Comparison of ENCODE assay signal across 1 cellular context in the genomic region with DNA sequence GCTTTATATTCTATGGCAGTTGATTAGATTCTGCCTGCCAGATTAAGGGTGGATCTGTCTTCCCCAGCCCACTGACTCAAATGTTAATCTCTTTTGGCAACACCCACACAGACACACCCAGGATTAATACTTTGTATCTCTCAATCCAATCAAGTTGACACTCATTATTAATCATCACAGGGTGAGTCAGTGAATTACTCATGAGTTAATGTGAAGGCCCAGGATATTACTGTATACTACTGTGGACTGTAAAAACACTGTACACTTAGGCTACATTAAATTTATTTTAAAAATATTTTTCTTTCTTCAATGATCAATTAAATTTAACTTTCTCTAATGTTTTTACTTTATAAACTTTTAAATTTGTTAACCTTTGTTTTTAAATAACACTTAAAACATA.
TF ChIP-seq lines count a peak whose summit lies in the region.

No MANE protein-coding gene starts in this region.

TF ChIP-seq in SK-N-SH treated with all-trans-retinoic acid at 6 μM for 48 hours, 23 proteins besides CTCF, POLR2A, EP300 and RAD21 (continued from another document):
- no peak for TF ChIP-seq ISL1 (CRISPR knock-in tag; IDR thresholded peaks at IDR 0.05)
- TF ChIP-seq ESRRG (CRISPR knock-in tag; IDR thresholded peaks at IDR 0.05) = no peak
- no peak for TF ChIP-seq PPARA (CRISPR knock-in tag; IDR thresholded peaks at IDR 0.05; ENCODE audit: borderline replicate concordance)
- TF ChIP-seq ZFP30 (CRISPR knock-in tag; IDR thresholded peaks at IDR 0.05) = no peak
- TF ChIP-seq TSHZ2 (CRISPR knock-in tag; IDR thresholded peaks at IDR 0.05) = no peak
- no peak for TF ChIP-seq ZNF565 (CRISPR knock-in tag; conservative IDR thresholded peaks at IDR 0.05; ENCODE audit: low read depth)
- TF ChIP-seq ARNTL (CRISPR knock-in tag; IDR thresholded peaks at IDR 0.05; ENCODE audit: borderline replicate concordance, low read depth) = no peak
- TF ChIP-seq CSDC2 (CRISPR knock-in tag; IDR thresholded peaks at IDR 0.05) = no peak
- TF ChIP-seq BACH2 (CRISPR knock-in tag; IDR thresholded peaks at IDR 0.05; ENCODE audit: borderline replicate concordance) = no peak
- no peak for TF ChIP-seq GLIS3 (CRISPR knock-in tag; IDR thresholded peaks at IDR 0.05)
TF ChIP-seq in SK-N-SH treated with all-trans-retinoic acid at 6 μM for 48 hours: peak in this region for 0.
